Comparison of ENCODE assay signal across 23 cellular contexts in genomic region chr2:74291891-74292621, GRCh38. TPM values are rescaled to one million over a fixed set of nuclear protein-coding genes. Genes with fewer than 3 reads are reported as not detected.
DNase-seq lines count a peak whose midpoint lies in the region; ATAC-seq, FAIRE-seq and TF ChIP-seq lines count a peak whose summit lies in the region.
"Had no signal": no experiment of that assay in that cellular context is flagged by ENCODE, and none has a peak within 500 bp of the region (broad histone marks: within the 10 kb centered on the region; RNA-seq: fewer than 3 reads in every experiment).

No MANE protein-coding gene starts in this region.

- no peaks in the 10 kb centered on the region for H3K27me3 ChIP-seq in CD8-positive, alpha-beta memory T cell (ENCODE audit: insufficient read depth, low read length, poor library complexity, severe bottlenecking)
- peaks cover 8 to 9% of the 10 kb centered on the region in 2 experiments; a peak in 3 of 5 replicates for H3K27me3 ChIP-seq in K562 (ENCODE audit: control insufficient read depth in 2 of 2, insufficient read depth in 2 of 2, low read length in 2 of 2)
- H3K27me3 ChIP-seq in naive thymus-derived CD4-positive, alpha-beta T cell (ENCODE audit: control insufficient read depth in 2 of 2, insufficient read depth in 2 of 2, low read length in 2 of 2): no peaks in the 10 kb centered on the region
- no peaks in the 10 kb centered on the region for H3K27me3 ChIP-seq in small intestine (ENCODE audit: control insufficient read depth in 2 of 2, insufficient read depth in 2 of 2, low read length in 2 of 2)
- H3K27me3 ChIP-seq: BLaER1, upper lobe of right lung had no signal

- no peaks in the 10 kb centered on the region for H3K36me3 ChIP-seq in CD8-positive, alpha-beta memory T cell (ENCODE audit: insufficient read depth, low read length)
- no peaks in the 10 kb centered on the region for H3K36me3 ChIP-seq in K562 (ENCODE audit: control insufficient read depth, insufficient read depth, low read length)
- H3K36me3 ChIP-seq in naive thymus-derived CD4-positive, alpha-beta T cell (ENCODE audit: control insufficient read depth in 2 of 3, insufficient read depth in 3 of 3, low read length in 3 of 3): peaks cover 0 to 3% (median 0%) of the 10 kb centered on the region in 3 experiments
- H3K36me3 ChIP-seq in small intestine (ENCODE audit: control insufficient read depth in 2 of 2, insufficient read depth in 2 of 2, low read length in 2 of 2): no peaks in the 10 kb centered on the region
- H3K36me3 ChIP-seq: BLaER1, upper lobe of right lung had no signal

- H3K4me1 ChIP-seq in CD8-positive, alpha-beta memory T cell (ENCODE audit: insufficient read depth, low read length): peaks cover 24% of the 10 kb centered on the region
- H3K4me1 ChIP-seq in K562 (replicated peaks in 1 of 2; ENCODE audit: control insufficient read depth in 2 of 2, insufficient read depth in 2 of 2, low read length in 2 of 2) (peaks cover 4 to 9% of the 10 kb centered on the region in 2 experiments; a peak in 3 of 5 replicates), small intestine (ENCODE audit: control insufficient read depth in 2 of 2, insufficient read depth in 1 of 2, low read depth in 1 of 2, low read length in 1 of 2) (no peaks in the 10 kb centered on the region)
- peaks cover 17 to 25% of the 10 kb centered on the region in 2 donors for H3K4me1 ChIP-seq in naive thymus-derived CD4-positive, alpha-beta T cell (ENCODE audit: control insufficient read depth in 2 of 2, insufficient read depth in 2 of 2, low read length in 2 of 2)

- no peak for TF ChIP-seq CTCF in K562 (IDR thresholded peaks at IDR 0.05 in 2 of 3, conservative IDR thresholded peaks at IDR 0.05 in 1 of 3; ENCODE audit: insufficient read depth in 2 of 3, low read depth in 1 of 3, low read length in 3 of 3)

- WGBS in K562 (ENCODE audit: insufficient coverage, low coverage, missing lambda C conversion rate): 39% methylated on average over 6 of the region's 6 CpGs
- WGBS in small intestine, 3 donors: 92 to 95% (median 93%) methylated on average over 6 of the region's 6 CpGs

- POLR2A ChIA-PET in CD8-positive, alpha-beta memory T cell (lab: Charles Lee): no interaction called here
- POLR2A ChIA-PET in K562 (lab: Yijun Ruan, JAX): interaction anchor here (0.6 to 0.8 kb wide), 3 partner anchors 10 to 35 kb away, joined by 3 to 5 read pairs (median 3); no protein-coding TSS in a partner anchor
- POLR2A ChIA-PET in naive thymus-derived CD4-positive, alpha-beta T cell (lab: Charles Lee): interaction anchor here (1.3 to 1.5 kb wide), 3 partner anchors 21 to 33 kb away, joined by 3 to 4 read pairs (median 4); no protein-coding TSS in a partner anchor

- no peak for TF ChIP-seq POLR2A in K562 (conservative IDR thresholded peaks at IDR 0.05)

- peak overlapping the region; percentile 68; the same call in 1 of the 2 replicates for H2AFZ ChIP-seq in K562 (ENCODE audit: low read depth, low read length)
- H2AFZ ChIP-seq: GM23248 had no signal

- FAIRE-seq in K562 (lab: Jason Lieb, UNC): no peak
- FAIRE-seq in small intestine (lab: Jason Lieb, UNC): no peak
- FAIRE-seq: astrocyte had no signal

- in situ Hi-C loops in K562 (cut with MboI): no loop called here

- no peak overlapping the region for H3K27ac ChIP-seq in CD8-positive, alpha-beta memory T cell (ENCODE audit: low read depth, low read length)
- H3K27ac ChIP-seq in K562 (ENCODE audit: extremely low read depth, low read depth, low read length) (no peak overlapping the region), small intestine (ENCODE audit: low read depth in 1 of 2, low read length in 1 of 2) (no peak overlapping the region)
- H3K27ac ChIP-seq in naive thymus-derived CD4-positive, alpha-beta T cell (ENCODE audit: low read depth, low read length): peak overlapping the region; percentile 72
- H3K27ac ChIP-seq: 22Rv1, BLaER1, GM23248, HL-60, VCaP had no signal

- ATAC-seq in K562 (no peak), GM19467 (IDR thresholded peaks at IDR 0.05; ENCODE audit: unreplicated experiment) (no peak)
- ATAC-seq in naive thymus-derived CD4-positive, alpha-beta T cell: no peak
- ATAC-seq: esophagus mucosa had no signal

- H3K4me1 Mint-ChIP-seq in CD8-positive, alpha-beta memory T cell: peaks cover 23 to 29% (median 23%) of the 10 kb centered on the region in 3 donors
- peaks cover 12 to 35% (median 25%) of the 10 kb centered on the region in 7 donors for H3K4me1 Mint-ChIP-seq in naive thymus-derived CD4-positive, alpha-beta T cell

- no peak for TF ChIP-seq EP300 in K562 (IDR thresholded peaks at IDR 0.05; ENCODE audit: low read length)

- H3K4me3 Mint-ChIP-seq in CD8-positive, alpha-beta memory T cell: peak overlapping the region in 1 of 7 donors; percentile 21
- H3K4me3 Mint-ChIP-seq in naive thymus-derived CD4-positive, alpha-beta T cell: peak overlapping the region in 5 of 10 donors; percentile 22 to 58 (median 39)
- H3K4me3 Mint-ChIP-seq: natural killer cell treated with Interleukin-12 subunit alpha and Interleukin-12 subunit beta and Interleukin-15 and Interleukin-18, amount 100 ng/mL, for 72 hours; stimulated activated naive CD8-positive, alpha-beta T cell treated with anti-CD3 and anti-CD28 coated beads, Interleukin-15, Interleukin-2, amounts not matched to agents 100 ng/mL and 50 ng/mL, for 24 hours had no signal

- BruUV-seq in K562 (replicated peaks; lab: Mats Ljungman, UMichigan): no TSS peak

- H3K79me2 ChIP-seq in K562 (ENCODE audit: control insufficient read depth, insufficient read depth, low read length): no peaks in the 10 kb centered on the region

- no peaks in the 10 kb centered on the region; the same call in 1 of the 2 replicates for H4K20me1 ChIP-seq in K562 (replicated peaks; ENCODE audit: control insufficient read depth, insufficient read depth, low read length)
- H4K20me1 ChIP-seq: BLaER1 had no signal

- H3K9ac ChIP-seq in K562 (ENCODE audit: insufficient read depth in 1 of 2, low read depth in 2 of 2, low read length in 2 of 2): no peak overlapping the region
- H3K9ac ChIP-seq: BLaER1, GM23248 had no signal

- peaks cover 0 to 2% (median 0%) of the 10 kb centered on the region in 5 donors for H3K9me3 Mint-ChIP-seq in CD8-positive, alpha-beta memory T cell
- H3K9me3 Mint-ChIP-seq in naive thymus-derived CD4-positive, alpha-beta T cell: peaks cover 0 to 2% (median 0%) of the 10 kb centered on the region in 11 donors
- H3K9me3 Mint-ChIP-seq: natural killer cell treated with Interleukin-12 subunit alpha and Interleukin-12 subunit beta and Interleukin-15 and Interleukin-18, amount 100 ng/mL, for 72 hours; stimulated activated naive CD8-positive, alpha-beta T cell treated with anti-CD3 and anti-CD28 coated beads, Interleukin-15, Interleukin-2, amounts not matched to agents 100 ng/mL and 50 ng/mL, for 24 hours had no signal

- peak; percentile 51 to 84 for DNase-seq in NCI-H2081 (lab: John Stamatoyannopoulos, UW)
- no peak for DNase-seq in NCI-H2081 treated with DMSO at 0.1 percent for 48 hours (lab: John Stamatoyannopoulos, UW)
- DNase-seq in CD8-positive, alpha-beta memory T cell: no peak
- DNase-seq in K562 (ENCODE audit: extremely low read depth in 1 of 4, low spot score in 3 of 4): no peak
- DNase-seq in naive thymus-derived CD4-positive, alpha-beta T cell: no peak
- DNase-seq in small intestine: no peak
- no peak for DNase-seq in activated effector memory CD4-positive, alpha-beta T cell treated with Interleukin-2 at 50 U/mL for 16 hours
- DNase-seq: activated effector memory CD4-positive, alpha-beta T cell treated with anti-CD3 and anti-CD28 coated beads, Interleukin-2, amount 50 U/mL, for 16 hours; GM23248; KG1; NCI-H2107; upper lobe of right lung had no signal

- peak overlapping the region; percentile 50 to 88 (median 72) for H3K27ac Mint-ChIP-seq in CD8-positive, alpha-beta memory T cell
- peak overlapping the region; percentile 39 to 96 (median 91) for H3K27ac Mint-ChIP-seq in naive thymus-derived CD4-positive, alpha-beta T cell
- H3K27ac Mint-ChIP-seq: natural killer cell treated with Interleukin-12 subunit alpha and Interleukin-12 subunit beta and Interleukin-15 and Interleukin-18, amount 100 ng/mL, for 72 hours had no signal

- peaks cover 0 to 5% of the 10 kb centered on the region in 2 donors for H3K27me3 Mint-ChIP-seq in CD8-positive, alpha-beta memory T cell
- H3K27me3 Mint-ChIP-seq in naive thymus-derived CD4-positive, alpha-beta T cell: peaks cover 0 to 2% (median 0%) of the 10 kb centered on the region in 5 donors
- H3K27me3 Mint-ChIP-seq: natural killer cell treated with Interleukin-12 subunit alpha and Interleukin-12 subunit beta and Interleukin-15 and Interleukin-18, amount 100 ng/mL, for 72 hours; stimulated activated naive CD8-positive, alpha-beta T cell treated with anti-CD3 and anti-CD28 coated beads, Interleukin-15, Interleukin-2, amounts not matched to agents 100 ng/mL and 50 ng/mL, for 24 hours had no signal

- H3K4me3 ChIP-seq in CD8-positive, alpha-beta memory T cell (ENCODE audit: low read length): no peak overlapping the region
- H3K4me3 ChIP-seq in K562 (no peak overlapping the region), small intestine (ENCODE audit: low read depth in 1 of 2, low read length in 2 of 2) (no peak overlapping the region)
- H3K4me3 ChIP-seq in naive thymus-derived CD4-positive, alpha-beta T cell (ENCODE audit: low read length): no peak overlapping the region
- H3K4me3 ChIP-seq: BLaER1, GM23248, lung, upper lobe of right lung had no signal

- no peak overlapping the region for H3K4me2 ChIP-seq in K562 (ENCODE audit: insufficient read depth, low read length)
- H3K4me2 ChIP-seq: BLaER1 had no signal

- no peaks in the 10 kb centered on the region for H3K9me1 ChIP-seq in K562 (ENCODE audit: control insufficient read depth, insufficient read depth, low read length)

- intact Hi-C loops in K562 (cut with micrococcal nuclease): no loop called here
- intact Hi-C loops in naive thymus-derived CD4-positive, alpha-beta T cell (cut with micrococcal nuclease): loop anchor here in 1 of 2 donors (2.0 kb wide), 1 partner anchor 25 kb away; no protein-coding TSS in a partner anchor

- no peaks in the 10 kb centered on the region for H3K9me3 ChIP-seq in CD8-positive, alpha-beta memory T cell (ENCODE audit: low read length)
- H3K9me3 ChIP-seq in K562 (replicated peaks; ENCODE audit: control insufficient read depth, insufficient read depth, low read depth, low read length): no peaks in the 10 kb centered on the region
- no peaks in the 10 kb centered on the region for H3K9me3 ChIP-seq in naive thymus-derived CD4-positive, alpha-beta T cell (ENCODE audit: control insufficient read depth in 2 of 3, low read length in 3 of 3)
- no peaks in the 10 kb centered on the region for H3K9me3 ChIP-seq in small intestine (ENCODE audit: control insufficient read depth, low read depth)
- H3K9me3 ChIP-seq: BLaER1, upper lobe of right lung had no signal

- no peak for TF ChIP-seq RAD21 in K562 (CRISPR knock-in tag; conservative IDR thresholded peaks at IDR 0.05 in 1 of 2, IDR thresholded peaks at IDR 0.05 in 1 of 2)

- peaks cover 0 to 9% (median 2%) of the 10 kb centered on the region in 3 donors for H3K36me3 Mint-ChIP-seq in CD8-positive, alpha-beta memory T cell
- peaks cover 0 to 19% (median 9%) of the 10 kb centered on the region in 5 donors for H3K36me3 Mint-ChIP-seq in naive thymus-derived CD4-positive, alpha-beta T cell
- H3K36me3 Mint-ChIP-seq: natural killer cell treated with Interleukin-12 subunit alpha and Interleukin-12 subunit beta and Interleukin-15 and Interleukin-18, amount 100 ng/mL, for 72 hours had no signal

- CTCF ChIA-PET in CD8-positive, alpha-beta memory T cell (lab: Charles Lee): interaction anchor here (0.9 to 2.0 kb wide), 4 partner anchors 17 to 43 kb away, joined by 3 to 10 read pairs (median 6); no protein-coding TSS in a partner anchor
- CTCF ChIA-PET in K562 (lab: Yijun Ruan, JAX; ENCODE audit: low intra/inter-chr PET ratio): no interaction called here
- CTCF ChIA-PET in naive thymus-derived CD4-positive, alpha-beta T cell (lab: Charles Lee): interaction anchor here (1.9 kb wide), 1 partner anchor 43 kb away, joined by 7 read pairs; no protein-coding TSS in a partner anchor

RNA-seq across cellular contexts. Expression of gene SLC4A5, which starts 51.2 kb away (rescaled TPM):
- total RNA-seq in CD8-positive, alpha-beta memory T cell: 1 to 10 TPM; 1.8 to 1.9 TPM
- polyA plus RNA-seq in CD8-positive, alpha-beta memory T cell: 0.13 TPM
- 0.12 TPM in 1 of 2 replicates, not detected in the other for total RNA-seq in K562 (2011; cell fraction: chromatin; rRNA removed; ENCODE audit: low replicate concordance)
- not detected in 2 replicates for total RNA-seq in K562 (2011; cell fraction: nucleolus; rRNA removed)
- total RNA-seq in K562 (2011; cell fraction: nucleoplasm; rRNA removed): not detected in 2 replicates
- 0.05 TPM in 1 of 2 replicates, not detected in the other for total RNA-seq in K562 (2014; rRNA removed)
- total RNA-seq in K562 (2014; rRNA removed; fragmentation: Illumina TruSeq; extraction: Trizol): 0.03 TPM in 1 of 2 replicates, not detected in the other
- 0.34 and 0.69 TPM in 2 replicates for total RNA-seq in K562 (2015; rRNA removed; fragmentation: Illumina TruSeq; extraction: Trizol)
- 0.42 TPM in 1 of 2 replicates, not detected in the other for total RNA-seq in K562 (2021)
- polyA plus RNA-seq in K562 (2011; rRNA removed): 0.03 and 0.05 TPM in 2 replicates
- 0.12 TPM in 1 of 2 replicates, not detected in the other for polyA plus RNA-seq in K562 (2011; cell fraction: cytosol; rRNA removed)
- polyA plus RNA-seq in K562 (2011; cell fraction: nucleus; rRNA removed): 0.10 and 0.57 TPM in 2 replicates
- 0.21 and 0.96 TPM in 2 replicates for polyA plus RNA-seq in K562 (2012)
- polyA plus RNA-seq in K562 (2014; fragmentation: Illumina TruSeq; extraction: Trizol): 0.03 and 0.16 TPM in 2 replicates
- polyA plus RNA-seq in K562 (2014; fragmentation: Nextera tagmentation; extraction: Ambion mirVana): under 1 TPM; 0.10 to 0.13 TPM
- 0.13 and 0.77 TPM in 2 replicates for polyA plus RNA-seq in K562 (2014; rRNA removed)
- not detected in 2 replicates for polyA minus RNA-seq in K562 (2011; rRNA and poly(A)+ RNA removed)
- not detected in 2 replicates for polyA minus RNA-seq in K562 (2011; cell fraction: cytosol; rRNA and poly(A)+ RNA removed)
- polyA minus RNA-seq in K562 (2011; cell fraction: nucleus; rRNA and poly(A)+ RNA removed): not detected in 2 replicates
- total RNA-seq in naive thymus-derived CD4-positive, alpha-beta T cell: 10 to 100 TPM in 4 of 5 experiments, 1 to 10 TPM in 1; 2.0 to 20.8 (median 18.5) TPM
- 1 to 10 TPM in 1 of 2 donors, under 1 TPM in 1; 0.59 to 3.3 TPM for polyA plus RNA-seq in naive thymus-derived CD4-positive, alpha-beta T cell
- 1 to 10 TPM in 1 of 3 donors, under 1 TPM in 1, not detected in 1; 0.43 to 2.0 TPM for polyA plus RNA-seq in small intestine
- total RNA-seq: pulmonary artery endothelial cell had no signal

Comparison
In these comparisons a context has a peak if more than half of its experiments do, and no peak if none do; other contexts are left out.
1. DNase-seq: peak in NCI-H2081 (2 of 2); none in NCI-H2081 treated with DMSO at 0.1 percent for 48 hours (single experiment), CD8-positive, alpha-beta memory T cell (0 of 5), K562 (0 of 4), naive thymus-derived CD4-positive, alpha-beta T cell (0 of 9), small intestine (single experiment) and activated effector memory CD4-positive, alpha-beta T cell treated with Interleukin-2 at 50 U/mL for 16 hours (single experiment).